Comparison of ENCODE assay signal across 8 cellular contexts in the genomic region with DNA sequence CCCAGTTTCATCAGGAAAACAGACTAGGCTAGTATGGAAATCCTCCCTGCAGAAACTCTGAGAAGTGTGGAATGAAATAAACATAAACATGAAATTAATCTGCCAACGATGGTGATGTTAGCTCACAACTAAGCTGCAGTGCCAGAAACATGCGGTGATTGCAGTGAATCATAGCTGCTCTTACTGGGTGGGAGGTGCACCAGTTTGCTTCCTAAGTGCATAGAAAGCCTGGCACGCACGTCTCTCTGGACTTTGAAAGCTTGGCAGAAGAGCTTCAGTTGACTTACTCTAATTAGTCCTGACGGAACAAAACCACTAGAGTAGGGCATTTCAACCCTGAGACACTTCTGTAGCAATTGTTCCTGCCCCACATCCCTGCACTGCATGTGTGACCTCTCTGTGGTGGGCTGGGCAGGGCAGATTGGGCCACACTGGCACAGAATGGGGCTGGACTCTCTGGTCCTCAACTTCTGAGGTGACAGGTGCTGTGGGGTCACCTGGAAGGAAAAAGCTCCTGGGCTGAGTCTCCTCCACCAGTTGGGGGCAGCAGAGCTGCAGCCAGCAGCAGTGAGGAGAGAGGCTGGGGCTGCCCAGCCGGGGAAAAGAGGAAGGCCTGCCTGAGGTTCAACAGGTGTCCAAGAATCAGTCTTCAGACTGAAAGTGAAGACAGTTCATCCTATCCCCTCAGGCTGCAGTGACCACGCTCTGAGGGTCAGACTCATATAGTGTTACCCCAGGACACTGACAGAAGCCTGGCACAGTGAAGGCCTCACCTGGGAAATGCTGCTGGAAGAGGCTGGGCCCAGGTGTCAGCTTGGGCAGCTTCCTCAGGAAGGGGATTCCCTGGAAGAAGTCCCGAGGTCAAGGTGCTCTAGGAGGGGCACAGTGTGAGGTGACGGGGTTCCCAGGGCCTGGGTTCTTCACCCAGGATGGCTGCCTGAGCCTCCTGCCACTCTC. TPM values are rescaled to one million over a fixed set of nuclear protein-coding genes. Genes with fewer than 3 reads are reported as not detected.
DNase-seq lines count a peak whose midpoint lies in the region; ATAC-seq and TF ChIP-seq lines count a peak whose summit lies in the region.

No MANE protein-coding gene starts in this region.

- ATAC-seq in RWPE2 (ENCODE audit: low read depth) (no peak), foreskin keratinocyte (peak; percentile 28)

- H3K36me3 ChIP-seq in BLaER1 = no peaks in the 10 kb centered on the region
- no peaks in the 10 kb centered on the region for H3K36me3 ChIP-seq in RWPE2 (ENCODE audit: low read depth)
- no peaks in the 10 kb centered on the region for H3K36me3 ChIP-seq in testis (ENCODE audit: low read depth, missing control alignments)

- H3K4me2 ChIP-seq in BLaER1 = peak overlapping the region; percentile 92

- TF ChIP-seq CTCF in GM12875 (IDR thresholded peaks at IDR 0.05; ENCODE audit: borderline replicate concordance, insufficient read depth, low read depth, low read length) = peak; percentile 79
- peak; percentile 30 for TF ChIP-seq CTCF in RWPE2 (IDR thresholded peaks at IDR 0.05; ENCODE audit: poor library complexity, severe bottlenecking)
- TF ChIP-seq CTCF in foreskin keratinocyte (conservative IDR thresholded peaks at IDR 0.05) = peak; percentile 54
- peak in 1 of 3 experiments; percentile 35 for TF ChIP-seq CTCF in testis (IDR thresholded peaks at IDR 0.05)

- no peak for DNase-seq in RWPE2 (ENCODE audit: low spot score)
- no peak for DNase-seq in foreskin keratinocyte
- peak; percentile 28 for DNase-seq in testis
- no peak for DNase-seq in DMS114 treated with DMSO at 0.1 percent for 48 hours (lab: John Stamatoyannopoulos, UW; ENCODE audit: unreplicated experiment)
- no peak for DNase-seq in NCI-H2029 treated with DMSO at 0.1 percent for 48 hours (lab: John Stamatoyannopoulos, UW)
- DNase-seq in KG1 (lab: John Stamatoyannopoulos, UW) = no peak

- H3K9me3 ChIP-seq in BLaER1 (no peaks in the 10 kb centered on the region), RWPE2 (ENCODE audit: severe bottlenecking) (no peaks in the 10 kb centered on the region), testis (no peaks in the 10 kb centered on the region)

- peaks cover 58% of the 10 kb centered on the region for H3K4me1 ChIP-seq in BLaER1
- H3K4me1 ChIP-seq in RWPE2 (ENCODE audit: insufficient read depth, poor library complexity, severe bottlenecking) = no peaks in the 10 kb centered on the region
- H3K4me1 ChIP-seq in foreskin keratinocyte = no peaks in the 10 kb centered on the region
- peaks cover 5% of the 10 kb centered on the region for H3K4me1 ChIP-seq in testis

- H3K27ac ChIP-seq in BLaER1 (peak overlapping the region; percentile 73), RWPE2 (ENCODE audit: poor library complexity, severe bottlenecking) (no peak overlapping the region), foreskin keratinocyte (no peak overlapping the region), testis (no peak overlapping the region)

- WGBS in testis, 2 donors = 63 to 69% methylated on average over 7 to 9 of the region's 9 CpGs

- intact Hi-C loops in testis (cut with DNase I; ENCODE audit: low total_unique reads) = no loop called here

- H3K4me3 ChIP-seq in BLaER1 (no peak overlapping the region), GM12875 (ENCODE audit: low read depth, low read length) (no peak overlapping the region), RWPE2 (ENCODE audit: severe bottlenecking) (no peak overlapping the region), testis (no peak overlapping the region)

- H4K20me1 ChIP-seq in BLaER1 = no peaks in the 10 kb centered on the region

- 0 out of 2 replicates have a peak overlapping the region, but pooled peaks have one; percentile 19 for H3K9ac ChIP-seq in BLaER1

- H3K27me3 ChIP-seq in BLaER1 (no peaks in the 10 kb centered on the region), RWPE2 (ENCODE audit: insufficient read depth, poor library complexity, severe bottlenecking) (no peaks in the 10 kb centered on the region), foreskin keratinocyte (no peaks in the 10 kb centered on the region), testis (no peaks in the 10 kb centered on the region)

- TF ChIP-seq POLR2A in testis (IDR thresholded peaks at IDR 0.05) = no peak

RNA-seq across cellular contexts. Expression of gene GGTLC2, which starts 40.5 kb away (rescaled TPM):
- total RNA-seq in foreskin keratinocyte (not detected in 2 replicates), testis (10 to 100 TPM in 1 of 2 donors, 1 to 10 TPM in 1; 2.8 to 21.5 TPM)
- polyA plus RNA-seq in foreskin keratinocyte (not detected in 2 replicates), testis (ENCODE audit: insufficient read depth, low read depth, low replicate concordance) (4.5 TPM)
